ENCODE assay signal across 8 cellular contexts in genomic region chr7:95690367-95690947, GRCh38.
DNase-seq lines count a peak whose midpoint lies in the region; ATAC-seq and TF ChIP-seq lines count a peak whose summit lies in the region.

No MANE protein-coding gene starts in this region.

- no peaks in the 10 kb centered on the region for H3K4me1 ChIP-seq in testis

- H3K9me3 Mint-ChIP-seq in Calu3 (ENCODE audit: low read depth, unreplicated experiment) (no peaks in the 10 kb centered on the region), brain (no peaks in the 10 kb centered on the region)

- ATAC-seq in GM19395 (IDR thresholded peaks at IDR 0.05; ENCODE audit: unreplicated experiment) (peak; percentile 85), HG03432 (IDR thresholded peaks at IDR 0.05; ENCODE audit: unreplicated experiment) (peak; percentile 86)
- no peak for ATAC-seq in activated CD4-positive, CD25-positive, alpha-beta regulatory T cell treated with anti-CD3 and anti-CD28 coated beads, Interleukin-2, amount 50 U/mL, for 24 hours

- H3K9me3 ChIP-seq in testis = no peaks in the 10 kb centered on the region

- no peaks in the 10 kb centered on the region for H3K36me3 Mint-ChIP-seq in Calu3 (ENCODE audit: insufficient read depth, unreplicated experiment)
- H3K36me3 Mint-ChIP-seq in brain = no peaks in the 10 kb centered on the region

- no TSS peak for BruUV-seq in Calu3 (replicated peaks; lab: Mats Ljungman, UMichigan)

- no peak for TF ChIP-seq POLR2A in testis (IDR thresholded peaks at IDR 0.05)

- H3K4me1 Mint-ChIP-seq in Calu3 (ENCODE audit: low read depth, unreplicated experiment) (peaks cover 15% of the 10 kb centered on the region), brain (peaks cover 42% of the 10 kb centered on the region)

- intact Hi-C loops in Calu3 (cut with micrococcal nuclease; ENCODE audit: unreplicated experiment) (loop anchor here (5.0 kb wide), 1 partner anchor 1393 kb away; no protein-coding TSS in a partner anchor), testis (cut with DNase I; ENCODE audit: low total_unique reads) (no loop called here)

- H3K36me3 ChIP-seq in testis (ENCODE audit: low read depth, missing control alignments) = no peaks in the 10 kb centered on the region

- no peak overlapping the region for H3K27ac ChIP-seq in testis

- no peak overlapping the region for H3K4me3 ChIP-seq in testis

- DNase-seq in Calu3 = peak; percentile 14
- DNase-seq in NCI-H524 (lab: John Stamatoyannopoulos, UW) = peak; percentile 68 to 85
- peak; percentile 45 for DNase-seq in iris pigment epithelial cell (ENCODE audit: low read depth)
- no peak for DNase-seq in testis

- CTCF ChIA-PET in Calu3 (lab: Charles Lee) = interaction anchor here (0.6 to 2.4 kb wide), 15 partner anchors 21 to 441 kb away, joined by 3 to 21 read pairs (median 5); no protein-coding TSS in a partner anchor

- H3K27me3 ChIP-seq in testis = no peaks in the 10 kb centered on the region

- TF ChIP-seq CTCF in Calu3 (IDR thresholded peaks at IDR 0.05; ENCODE audit: unreplicated experiment) (no peak), brain (conservative IDR thresholded peaks at IDR 0.05) (peak; percentile 95 to 96), testis (IDR thresholded peaks at IDR 0.05) (peak; percentile 55 to 68 (median 55))

- H3K27me3 Mint-ChIP-seq in Calu3 (ENCODE audit: unreplicated experiment) (no peaks in the 10 kb centered on the region), brain (no peaks in the 10 kb centered on the region)

- H3K27ac Mint-ChIP-seq in Calu3 (ENCODE audit: unreplicated experiment) (no peak overlapping the region), brain (peak overlapping the region in 4 of 5 experiments; percentile 4 to 59 (median 29))

- 26 to 47% methylated on average over 3 of the region's 3 CpGs for WGBS in testis, 2 donors

- H3K4me3 Mint-ChIP-seq in Calu3 (ENCODE audit: low read depth, unreplicated experiment) (peak overlapping the region; percentile 42), brain (peak overlapping the region; percentile 50 to 73 (median 71))

Comparison
In these comparisons a context has a peak if more than half of its experiments do, and no peak if none do; other contexts are left out.
1. ATAC-seq: peak in GM19395 (single experiment) and HG03432 (single experiment); none in activated CD4-positive, CD25-positive, alpha-beta regulatory T cell treated with anti-CD3 and anti-CD28 coated beads, Interleukin-2, amount 50 U/mL, for 24 hours (0 of 2).